Comparison of ENCODE assay signal across 2 cellular contexts in genomic region chr6:29017428-29017802, GRCh38.
TF ChIP-seq lines count a peak whose summit lies in the region.

No MANE protein-coding gene starts in this region.

TF ChIP-seq in HepG2, 621 proteins besides CTCF, POLR2A, EP300 and RAD21 (continued from another document):
- no peak for TF ChIP-seq NFYB (CRISPR knock-in tag; IDR thresholded peaks at IDR 0.05)

TF ChIP-seq in WTC11, 78 proteins besides CTCF, POLR2A, EP300 and RAD21 (continued from another document):
- no peak for TF ChIP-seq JUN (CRISPR knock-in tag; IDR thresholded peaks at IDR 0.05)
